Comparison of ENCODE assay signal across 1 cellular context in the genomic region with DNA sequence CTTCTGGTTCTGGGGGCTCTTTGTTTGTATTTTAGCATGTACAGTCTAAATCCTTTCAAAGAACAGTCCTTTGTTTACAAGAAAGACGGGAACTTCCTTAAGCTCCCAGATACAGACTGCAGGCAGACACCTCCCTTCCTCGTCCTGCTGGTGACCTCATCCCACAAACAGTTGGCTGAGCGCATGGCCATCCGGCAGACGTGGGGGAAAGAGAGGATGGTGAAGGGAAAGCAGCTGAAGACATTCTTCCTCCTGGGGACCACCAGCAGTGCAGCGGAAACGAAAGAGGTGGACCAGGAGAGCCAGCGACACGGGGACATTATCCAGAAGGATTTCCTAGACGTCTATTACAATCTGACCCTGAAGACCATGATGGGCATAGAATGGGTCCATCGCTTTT.
TF ChIP-seq lines count a peak whose summit lies in the region.

No MANE protein-coding gene starts in this region.

TF ChIP-seq in SK-N-SH, 30 proteins besides CTCF, POLR2A, EP300 and RAD21 (continued from another document):
- TF ChIP-seq USF2 (IDR thresholded peaks at IDR 0.05; ENCODE audit: borderline replicate concordance, low read depth, low read length) (no peak), SMC3 (IDR thresholded peaks at IDR 0.05; ENCODE audit: low read depth, low read length) (no peak), JUND (IDR thresholded peaks at IDR 0.05) (peak; percentile 35; the same call in 1 of the 2 replicates), ELF1 (IDR thresholded peaks at IDR 0.05) (peak; percentile 51), FOXJ3 (CRISPR knock-in tag; IDR thresholded peaks at IDR 0.05) (no peak), USF1 (IDR thresholded peaks at IDR 0.05; ENCODE audit: borderline replicate concordance, low read depth) (no peak), ZBTB33 (IDR thresholded peaks at IDR 0.05; ENCODE audit: borderline replicate concordance, low read depth) (no peak), RXRA (IDR thresholded peaks at IDR 0.05; ENCODE audit: borderline replicate concordance, low read depth) (peak; percentile 14; the same call in 1 of the 2 replicates), FOXM1 (IDR thresholded peaks at IDR 0.05; ENCODE audit: low read depth) (no peak), NFIC (IDR thresholded peaks at IDR 0.05; ENCODE audit: borderline replicate concordance) (0 out of 2 replicates have a peak, but pooled peaks have one; percentile 9)
TF ChIP-seq in SK-N-SH: peak in this region for 7.
